Comparison of ENCODE assay signal across 28 cellular contexts in the genomic region with DNA sequence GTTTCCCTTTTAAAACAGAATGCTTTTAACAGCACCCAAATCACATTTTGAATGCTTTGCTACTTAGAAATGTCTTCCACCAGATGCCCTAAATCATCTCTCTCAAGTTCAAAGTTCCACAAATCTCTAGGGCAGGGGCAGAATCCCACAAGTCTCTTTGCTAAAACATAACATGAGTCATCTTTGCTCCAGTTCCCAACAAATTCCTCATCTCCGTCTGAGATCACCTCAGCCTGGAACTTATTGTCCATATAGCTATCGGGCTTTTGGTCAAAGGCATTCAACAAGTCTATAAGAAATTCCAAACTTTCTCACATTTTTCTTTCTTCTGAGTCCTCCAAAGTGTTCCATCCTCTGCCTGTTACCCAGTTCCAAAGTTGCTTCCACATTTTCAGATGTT.
"Had no signal": no experiment of that assay in that cellular context is flagged by ENCODE, and none has a peak within 500 bp of the region (broad histone marks: within the 10 kb centered on the region; RNA-seq: fewer than 3 reads in every experiment).

No MANE protein-coding gene starts in this region.

- H3K36me3 ChIP-seq: esophagus squamous epithelium, gastrocnemius medialis, left ventricle myocardium inferior, pancreas, prostate gland, uterus had no signal

- DNase-seq: activated CD4-positive, alpha-beta T cell treated with anti-CD3 and anti-CD28 coated beads for 4 hours; activated CD4-positive, alpha-beta T cell treated with anti-CD3 and anti-CD28 coated beads, Interleukin-2, amount 50 U/mL, for 4 hours; activated naive CD4-positive, alpha-beta T cell; activated T-cell treated with anti-CD3 and anti-CD28 coated beads for 4 hours; activated T-cell treated with anti-CD3 and anti-CD28 coated beads, Interleukin-2, amount 50 U/mL, for 72 hours; aorta; caudate nucleus; effector CD8-positive, alpha-beta T cell; esophagus squamous epithelium; gastrocnemius medialis; glutamatergic neuron; left ventricle myocardium inferior; naive thymus-derived CD4-positive, alpha-beta T cell; retina; small intestine; stimulated activated CD4-positive, alpha-beta T cell treated with anti-CD3 and anti-CD28 coated beads, Interleukin-4, amount 100 ng/mL, for 4 hours; stimulated activated CD8-positive, alpha-beta memory T cell treated with anti-CD3 and anti-CD28 coated beads, Interleukin-4, amount 100 ng/mL, for 48 hours; stimulated activated naive CD8-positive, alpha-beta T cell treated with anti-CD3 and anti-CD28 coated beads, Interleukin-15, amount 100 ng/mL, for 72 hours; substantia nigra; T-helper 1 cell; uterus had no signal

- H3K9me3 ChIP-seq: esophagus squamous epithelium, gastrocnemius medialis, pancreas, prostate gland, uterus had no signal

- H3K27me3 Mint-ChIP-seq: naive thymus-derived CD4-positive, alpha-beta T cell; stimulated activated memory B cell treated with anti-CD40 and anti-IgM and Interleukin-4, amounts not matched to agents 10 μg/mL and 1 μg/mL and 100 μg/mL, for 72 hours; stimulated activated naive CD8-positive, alpha-beta T cell treated with anti-CD3 and anti-CD28 coated beads, Interleukin-15, amount 100 ng/mL, for 72 hours; type B pancreatic cell had no signal

- ATAC-seq: activated naive CD4-positive, alpha-beta T cell treated with anti-CD3 and anti-CD28 coated beads, Interleukin-2, amount 50 U/mL, for 72 hours; activated T-cell treated with anti-CD3 and anti-CD28 coated beads, Interleukin-2, amount 50 U/mL, for 72 hours; gastrocnemius medialis; naive thymus-derived CD4-positive, alpha-beta T cell; pancreas; sciatic nerve; stimulated activated memory B cell treated with anti-CD40 and anti-IgM and Interleukin-4, amounts not matched to agents 10 μg/mL and 1 μg/mL and 100 μg/mL, for 72 hours; stimulated activated naive CD8-positive, alpha-beta T cell treated with anti-CD3 and anti-CD28 coated beads, Interleukin-15, amount 100 ng/mL, for 72 hours had no signal

- H3K4me1 Mint-ChIP-seq: naive thymus-derived CD4-positive, alpha-beta T cell; stimulated activated memory B cell treated with anti-CD40 and anti-IgM and Interleukin-4, amounts not matched to agents 10 μg/mL and 1 μg/mL and 100 μg/mL, for 72 hours; stimulated activated naive CD8-positive, alpha-beta T cell treated with anti-CD3 and anti-CD28 coated beads, Interleukin-15, amount 100 ng/mL, for 72 hours had no signal

- H3K4me1 ChIP-seq: esophagus squamous epithelium, gastrocnemius medialis, left ventricle myocardium inferior, pancreas, prostate gland, uterus had no signal

- H3K27ac Mint-ChIP-seq: activated naive CD4-positive, alpha-beta T cell treated with anti-CD3 and anti-CD28 coated beads, Interleukin-2, amount 50 U/mL, for 72 hours; activated T-cell treated with anti-CD3 and anti-CD28 coated beads, Interleukin-2, amount 50 U/mL, for 72 hours; naive thymus-derived CD4-positive, alpha-beta T cell; stimulated activated memory B cell treated with anti-CD40 and anti-IgM and Interleukin-4, amounts not matched to agents 10 μg/mL and 1 μg/mL and 100 μg/mL, for 72 hours; stimulated activated naive CD8-positive, alpha-beta T cell treated with anti-CD3 and anti-CD28 coated beads, Interleukin-15, amount 100 ng/mL, for 72 hours; type B pancreatic cell had no signal

- H3K4me3 ChIP-seq: esophagus squamous epithelium, gastrocnemius medialis, left ventricle myocardium inferior, lung, pancreas, prostate gland, uterus had no signal

- H3K4me3 Mint-ChIP-seq: activated T-cell treated with anti-CD3 and anti-CD28 coated beads, Interleukin-2, amount 50 U/mL, for 72 hours; naive thymus-derived CD4-positive, alpha-beta T cell; stimulated activated memory B cell treated with anti-CD40 and anti-IgM and Interleukin-4, amounts not matched to agents 10 μg/mL and 1 μg/mL and 100 μg/mL, for 72 hours; stimulated activated naive CD8-positive, alpha-beta T cell treated with anti-CD3 and anti-CD28 coated beads, Interleukin-15, amount 100 ng/mL, for 72 hours; type B pancreatic cell had no signal

- H3K36me3 Mint-ChIP-seq: activated naive CD4-positive, alpha-beta T cell treated with anti-CD3 and anti-CD28 coated beads, Interleukin-2, amount 50 U/mL, for 72 hours; naive thymus-derived CD4-positive, alpha-beta T cell; stimulated activated memory B cell treated with anti-CD40 and anti-IgM and Interleukin-4, amounts not matched to agents 10 μg/mL and 1 μg/mL and 100 μg/mL, for 72 hours; type B pancreatic cell had no signal
